In the genomic region with DNA sequence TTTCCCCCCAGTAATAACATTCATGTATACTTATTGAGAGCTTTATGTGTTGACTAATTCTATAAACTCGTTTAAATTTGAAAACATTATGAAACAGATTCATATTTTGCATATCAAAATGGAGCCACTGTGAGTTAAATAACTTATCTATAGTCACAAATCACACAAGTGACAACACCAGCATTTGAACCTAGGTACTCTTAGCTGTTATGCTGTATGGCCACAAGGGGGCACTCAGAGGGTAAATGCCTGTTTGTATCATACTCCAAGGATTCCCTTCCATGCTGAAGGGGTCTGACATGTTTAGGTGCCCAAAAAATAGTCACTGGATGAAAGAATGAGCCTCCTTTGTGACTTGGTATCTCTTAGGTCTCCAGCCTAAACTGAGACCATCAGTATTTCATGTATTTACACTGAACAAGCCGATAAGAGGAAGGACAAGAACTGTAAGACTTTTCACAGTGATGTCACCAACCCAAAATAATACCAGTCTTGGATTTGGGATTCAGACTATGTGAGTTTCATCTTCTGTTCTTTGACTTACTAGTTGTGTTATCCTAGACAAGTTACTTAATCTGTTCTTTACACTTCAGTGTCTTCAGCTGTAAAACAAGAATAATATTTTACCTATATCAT, we compare ENCODE assay signal across 1 cellular context.
TF ChIP-seq lines count a peak whose summit lies in the region.

No MANE protein-coding gene starts in this region.

TF ChIP-seq in GM23338, 12 proteins besides CTCF, POLR2A, EP300 and RAD21 (continued from another document):
- TF ChIP-seq, protein P1, sequence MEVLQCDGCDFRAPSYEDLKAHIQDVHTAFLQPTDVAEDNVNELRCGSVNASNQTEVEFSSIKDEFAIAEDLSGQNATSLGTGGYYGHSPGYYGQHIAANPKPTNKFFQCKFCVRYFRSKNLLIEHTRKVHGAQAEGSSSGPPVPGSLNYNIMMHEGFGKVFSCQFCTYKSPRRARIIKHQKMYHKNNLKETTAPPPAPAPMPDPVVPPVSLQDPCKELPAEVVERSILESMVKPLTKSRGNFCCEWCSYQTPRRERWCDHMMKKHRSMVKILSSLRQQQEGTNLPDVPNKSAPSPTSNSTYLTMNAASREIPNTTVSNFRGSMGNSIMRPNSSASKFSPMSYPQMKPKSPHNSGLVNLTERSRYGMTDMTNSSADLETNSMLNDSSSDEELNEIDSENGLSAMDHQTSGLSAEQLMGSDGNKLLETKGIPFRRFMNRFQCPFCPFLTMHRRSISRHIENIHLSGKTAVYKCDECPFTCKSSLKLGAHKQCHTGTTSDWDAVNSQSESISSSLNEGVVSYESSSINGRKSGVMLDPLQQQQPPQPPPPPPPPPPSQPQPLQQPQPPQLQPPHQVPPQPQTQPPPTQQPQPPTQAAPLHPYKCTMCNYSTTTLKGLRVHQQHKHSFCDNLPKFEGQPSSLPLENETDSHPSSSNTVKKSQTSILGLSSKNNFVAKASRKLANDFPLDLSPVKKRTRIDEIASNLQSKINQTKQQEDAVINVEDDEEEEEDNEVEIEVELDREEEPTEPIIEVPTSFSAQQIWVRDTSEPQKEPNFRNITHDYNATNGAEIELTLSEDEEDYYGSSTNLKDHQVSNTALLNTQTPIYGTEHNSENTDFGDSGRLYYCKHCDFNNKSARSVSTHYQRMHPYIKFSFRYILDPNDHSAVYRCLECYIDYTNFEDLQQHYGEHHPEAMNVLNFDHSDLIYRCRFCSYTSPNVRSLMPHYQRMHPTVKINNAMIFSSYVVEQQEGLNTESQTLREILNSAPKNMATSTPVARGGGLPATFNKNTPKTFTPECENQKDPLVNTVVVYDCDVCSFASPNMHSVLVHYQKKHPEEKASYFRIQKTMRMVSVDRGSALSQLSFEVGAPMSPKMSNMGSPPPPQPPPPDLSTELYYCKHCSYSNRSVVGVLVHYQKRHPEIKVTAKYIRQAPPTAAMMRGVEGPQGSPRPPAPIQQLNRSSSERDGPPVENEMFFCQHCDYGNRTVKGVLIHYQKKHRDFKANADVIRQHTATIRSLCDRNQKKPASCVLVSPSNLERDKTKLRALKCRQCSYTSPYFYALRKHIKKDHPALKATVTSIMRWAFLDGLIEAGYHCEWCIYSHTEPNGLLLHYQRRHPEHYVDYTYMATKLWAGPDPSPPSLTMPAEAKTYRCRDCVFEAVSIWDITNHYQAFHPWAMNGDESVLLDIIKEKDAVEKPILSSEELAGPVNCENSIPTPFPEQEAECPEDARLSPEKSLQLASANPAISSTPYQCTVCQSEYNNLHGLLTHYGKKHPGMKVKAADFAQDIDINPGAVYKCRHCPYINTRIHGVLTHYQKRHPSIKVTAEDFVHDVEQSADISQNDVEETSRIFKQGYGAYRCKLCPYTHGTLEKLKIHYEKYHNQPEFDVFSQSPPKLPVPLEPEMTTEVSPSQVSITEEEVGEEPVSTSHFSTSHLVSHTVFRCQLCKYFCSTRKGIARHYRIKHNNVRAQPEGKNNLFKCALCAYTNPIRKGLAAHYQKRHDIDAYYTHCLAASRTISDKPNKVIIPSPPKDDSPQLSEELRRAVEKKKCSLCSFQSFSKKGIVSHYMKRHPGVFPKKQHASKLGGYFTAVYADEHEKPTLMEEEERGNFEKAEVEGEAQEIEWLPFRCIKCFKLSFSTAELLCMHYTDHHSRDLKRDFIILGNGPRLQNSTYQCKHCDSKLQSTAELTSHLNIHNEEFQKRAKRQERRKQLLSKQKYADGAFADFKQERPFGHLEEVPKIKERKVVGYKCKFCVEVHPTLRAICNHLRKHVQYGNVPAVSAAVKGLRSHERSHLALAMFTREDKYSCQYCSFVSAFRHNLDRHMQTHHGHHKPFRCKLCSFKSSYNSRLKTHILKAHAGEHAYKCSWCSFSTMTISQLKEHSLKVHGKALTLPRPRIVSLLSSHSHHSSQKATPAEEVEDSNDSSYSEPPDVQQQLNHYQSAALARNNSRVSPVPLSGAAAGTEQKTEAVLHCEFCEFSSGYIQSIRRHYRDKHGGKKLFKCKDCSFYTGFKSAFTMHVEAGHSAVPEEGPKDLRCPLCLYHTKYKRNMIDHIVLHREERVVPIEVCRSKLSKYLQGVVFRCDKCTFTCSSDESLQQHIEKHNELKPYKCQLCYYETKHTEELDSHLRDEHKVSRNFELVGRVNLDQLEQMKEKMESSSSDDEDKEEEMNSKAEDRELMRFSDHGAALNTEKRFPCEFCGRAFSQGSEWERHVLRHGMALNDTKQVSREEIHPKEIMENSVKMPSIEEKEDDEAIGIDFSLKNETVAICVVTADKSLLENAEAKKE (CRISPR knock-in tag; IDR thresholded peaks at IDR 0.05), result no peak
- TF ChIP-seq POLR2AphosphoS5 (IDR thresholded peaks at IDR 0.05; ENCODE audit: low read depth) (no peak), NANOG (IDR thresholded peaks at IDR 0.05; ENCODE audit: borderline replicate concordance) (no peak), STAT1 (IDR thresholded peaks at IDR 0.05; ENCODE audit: unreplicated experiment) (no peak), ZNF114 (CRISPR knock-in tag; IDR thresholded peaks at IDR 0.05) (no peak), CREB1 (CRISPR knock-in tag; IDR thresholded peaks at IDR 0.05; ENCODE audit: low read depth) (no peak)
TF ChIP-seq in GM23338: peak in this region for 0.
